ENCODE assay signal across 1 cellular context in genomic region chr9:127707766-127708165, GRCh38.
TF ChIP-seq lines count a peak whose summit lies in the region.

No MANE protein-coding gene starts in this region.

TF ChIP-seq in K562, 482 proteins besides CTCF, POLR2A, EP300 and RAD21:
- TF ChIP-seq CBX3 (IDR thresholded peaks at IDR 0.05; ENCODE audit: borderline replicate concordance in 1 of 2, low read length in 2 of 2) (0 out of 3 replicates have a peak, but pooled peaks of 1 of the 2 experiments have one; percentile 45), TAF9B (IDR thresholded peaks at IDR 0.05; ENCODE audit: partially characterized antibody) (no peak), ELK3 (CRISPR knock-in tag; IDR thresholded peaks at IDR 0.05) (no peak), ZNF740 (CRISPR knock-in tag; IDR thresholded peaks at IDR 0.05) (0 out of 2 replicates have a peak, but pooled peaks have one; percentile 21), ZNF740 (tag; IDR thresholded peaks at IDR 0.05) (no peak), ZFPM2 (CRISPR knock-in tag; IDR thresholded peaks at IDR 0.05) (no peak), KLF10 (CRISPR knock-in tag; IDR thresholded peaks at IDR 0.05) (no peak), RHOXF2B (CRISPR knock-in tag; conservative IDR thresholded peaks at IDR 0.05) (no peak), RBM25 (IDR thresholded peaks at IDR 0.05; ENCODE audit: low read depth, low read length, severe bottlenecking) (peak; percentile 86), ZMIZ1 (IDR thresholded peaks at IDR 0.05; ENCODE audit: low read depth in 2 of 2, low read length in 2 of 2) (no peak), BACH1 (tag; IDR thresholded peaks at IDR 0.05) (no peak), PHF20 (IDR thresholded peaks at IDR 0.05; ENCODE audit: partially characterized antibody) (peak; percentile 20), ZNF239 (CRISPR knock-in tag; IDR thresholded peaks at IDR 0.05) (no peak), POLR3G (IDR thresholded peaks at IDR 0.05; ENCODE audit: extremely low read depth, insufficient read length, insufficient replicate concordance) (no peak), TFAP4 (CRISPR knock-in tag; IDR thresholded peaks at IDR 0.05; ENCODE audit: borderline replicate concordance) (peak; percentile 24; the same call in 1 of the 2 replicates), ADNP (tag; IDR thresholded peaks at IDR 0.05) (0 out of 2 replicates have a peak, but pooled peaks have one; percentile 73), HDAC2 (IDR thresholded peaks at IDR 0.05) (peak; percentile 73; the same call in 1 of the 2 replicates), ZKSCAN3 (CRISPR knock-in tag; IDR thresholded peaks at IDR 0.05) (no peak), PTBP1 (IDR thresholded peaks at IDR 0.05; ENCODE audit: low read depth, low read length) (peak; percentile 67; the same call in 1 of the 2 replicates), PRMT5 (CRISPR knock-in tag; IDR thresholded peaks at IDR 0.05) (no peak), TEAD1 (CRISPR knock-in tag; IDR thresholded peaks at IDR 0.05) (no peak), KDM1A (IDR thresholded peaks at IDR 0.05) (peak; percentile 17 to 83; a peak in 3 of 4 replicates), HDAC8 (tag; IDR thresholded peaks at IDR 0.05) (no peak), ZNF277 (CRISPR knock-in tag; IDR thresholded peaks at IDR 0.05; ENCODE audit: borderline replicate concordance) (no peak), ZNF41 (CRISPR knock-in tag; conservative IDR thresholded peaks at IDR 0.05) (no peak), PRPF4 (IDR thresholded peaks at IDR 0.05; ENCODE audit: insufficient read depth, low read depth, low read length, poor library complexity, severe bottlenecking) (no peak), STAT5A (IDR thresholded peaks at IDR 0.05; ENCODE audit: borderline replicate concordance, low read length) (no peak), TARDBP (IDR thresholded peaks at IDR 0.05) (no peak), CBX1 (IDR thresholded peaks at IDR 0.05; ENCODE audit: low read depth) (peak; percentile 69; the same call in 1 of the 2 replicates), SMARCA5 (IDR thresholded peaks at IDR 0.05) (peak; percentile 55), ESRRB (CRISPR knock-in tag; IDR thresholded peaks at IDR 0.05; ENCODE audit: borderline replicate concordance) (no peak), ESRRA (IDR thresholded peaks at IDR 0.05; ENCODE audit: borderline replicate concordance, low read depth) (peak; percentile 75), XRCC4 (IDR thresholded peaks at IDR 0.05; ENCODE audit: extremely low read depth, insufficient read depth, insufficient read length) (no peak), ZNF77 (CRISPR knock-in tag; IDR thresholded peaks at IDR 0.05) (no peak), SMAD1 (IDR thresholded peaks at IDR 0.05; ENCODE audit: low read depth, low read length, partially characterized antibody) (no peak), HNRNPLL (IDR thresholded peaks at IDR 0.05; ENCODE audit: low read depth, low read length, poor library complexity, severe bottlenecking) (no peak), BCOR (IDR thresholded peaks at IDR 0.05) (peak; percentile 90), FOXJ2 (tag; IDR thresholded peaks at IDR 0.05) (no peak), RCOR1 (IDR thresholded peaks at IDR 0.05; ENCODE audit: borderline replicate concordance in 1 of 2, low read depth in 2 of 2, low read length in 2 of 2) (0 out of 4 replicates have a peak, but pooled peaks of 1 of the 2 experiments have one; percentile 25), NELFE (IDR thresholded peaks at IDR 0.05; ENCODE audit: insufficient read depth, insufficient read length) (no peak), ARID4B (CRISPR knock-in tag; IDR thresholded peaks at IDR 0.05) (no peak), TCF15 (CRISPR knock-in tag; IDR thresholded peaks at IDR 0.05) (no peak)
TF ChIP-seq in K562: peak in this region for 14.
